ENCODE assay signal across 1 cellular context in genomic region chr6:142902636-142903053, GRCh38.
TF ChIP-seq lines count a peak whose summit lies in the region.

No MANE protein-coding gene starts in this region.

TF ChIP-seq in HEK293, 187 proteins besides CTCF, POLR2A, EP300 and RAD21 (continued from another document):
- TF ChIP-seq ZNF518A (tag by site-specific recombination; conservative IDR thresholded peaks at IDR 0.05; ENCODE audit: low read depth) (0 out of 2 replicates have a peak, but pooled peaks have one; percentile 29), PATZ1 (tag by site-specific recombination; IDR thresholded peaks at IDR 0.05) (peak; percentile 31; the same call in 1 of the 2 replicates), ZNF335 (tag by site-specific recombination; conservative IDR thresholded peaks at IDR 0.05) (no peak), RBAK (tag by site-specific recombination; IDR thresholded peaks at IDR 0.05) (no peak), ZEB2 (tag by site-specific recombination; IDR thresholded peaks at IDR 0.05) (0 out of 2 replicates have a peak, but pooled peaks have one; percentile 18)
- TF ChIP-seq, protein P1, sequence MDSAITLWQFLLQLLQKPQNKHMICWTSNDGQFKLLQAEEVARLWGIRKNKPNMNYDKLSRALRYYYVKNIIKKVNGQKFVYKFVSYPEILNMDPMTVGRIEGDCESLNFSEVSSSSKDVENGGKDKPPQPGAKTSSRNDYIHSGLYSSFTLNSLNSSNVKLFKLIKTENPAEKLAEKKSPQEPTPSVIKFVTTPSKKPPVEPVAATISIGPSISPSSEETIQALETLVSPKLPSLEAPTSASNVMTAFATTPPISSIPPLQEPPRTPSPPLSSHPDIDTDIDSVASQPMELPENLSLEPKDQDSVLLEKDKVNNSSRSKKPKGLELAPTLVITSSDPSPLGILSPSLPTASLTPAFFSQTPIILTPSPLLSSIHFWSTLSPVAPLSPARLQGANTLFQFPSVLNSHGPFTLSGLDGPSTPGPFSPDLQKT (IDR thresholded peaks at IDR 0.05; ENCODE audit: borderline replicate concordance, low read depth, low read length), result no peak
- TF ChIP-seq, protein P2, sequence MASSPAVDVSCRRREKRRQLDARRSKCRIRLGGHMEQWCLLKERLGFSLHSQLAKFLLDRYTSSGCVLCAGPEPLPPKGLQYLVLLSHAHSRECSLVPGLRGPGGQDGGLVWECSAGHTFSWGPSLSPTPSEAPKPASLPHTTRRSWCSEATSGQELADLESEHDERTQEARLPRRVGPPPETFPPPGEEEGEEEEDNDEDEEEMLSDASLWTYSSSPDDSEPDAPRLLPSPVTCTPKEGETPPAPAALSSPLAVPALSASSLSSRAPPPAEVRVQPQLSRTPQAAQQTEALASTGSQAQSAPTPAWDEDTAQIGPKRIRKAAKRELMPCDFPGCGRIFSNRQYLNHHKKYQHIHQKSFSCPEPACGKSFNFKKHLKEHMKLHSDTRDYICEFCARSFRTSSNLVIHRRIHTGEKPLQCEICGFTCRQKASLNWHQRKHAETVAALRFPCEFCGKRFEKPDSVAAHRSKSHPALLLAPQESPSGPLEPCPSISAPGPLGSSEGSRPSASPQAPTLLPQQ (tag by site-specific recombination; IDR thresholded peaks at IDR 0.05), result 0 out of 2 replicates have a peak, but pooled peaks have one; percentile 24
- TF ChIP-seq, protein P3, sequence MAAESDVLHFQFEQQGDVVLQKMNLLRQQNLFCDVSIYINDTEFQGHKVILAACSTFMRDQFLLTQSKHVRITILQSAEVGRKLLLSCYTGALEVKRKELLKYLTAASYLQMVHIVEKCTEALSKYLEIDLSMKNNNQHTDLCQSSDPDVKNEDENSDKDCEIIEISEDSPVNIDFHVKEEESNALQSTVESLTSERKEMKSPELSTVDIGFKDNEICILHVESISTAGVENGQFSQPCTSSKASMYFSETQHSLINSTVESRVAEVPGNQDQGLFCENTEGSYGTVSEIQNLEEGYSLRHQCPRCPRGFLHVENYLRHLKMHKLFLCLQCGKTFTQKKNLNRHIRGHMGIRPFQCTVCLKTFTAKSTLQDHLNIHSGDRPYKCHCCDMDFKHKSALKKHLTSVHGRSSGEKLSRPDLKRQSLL (tag by site-specific recombination; IDR thresholded peaks at IDR 0.05), result peak; percentile 55; the same call in 1 of the 2 replicates
